Comparison of ENCODE assay signal across 13 cellular contexts in the genomic region with DNA sequence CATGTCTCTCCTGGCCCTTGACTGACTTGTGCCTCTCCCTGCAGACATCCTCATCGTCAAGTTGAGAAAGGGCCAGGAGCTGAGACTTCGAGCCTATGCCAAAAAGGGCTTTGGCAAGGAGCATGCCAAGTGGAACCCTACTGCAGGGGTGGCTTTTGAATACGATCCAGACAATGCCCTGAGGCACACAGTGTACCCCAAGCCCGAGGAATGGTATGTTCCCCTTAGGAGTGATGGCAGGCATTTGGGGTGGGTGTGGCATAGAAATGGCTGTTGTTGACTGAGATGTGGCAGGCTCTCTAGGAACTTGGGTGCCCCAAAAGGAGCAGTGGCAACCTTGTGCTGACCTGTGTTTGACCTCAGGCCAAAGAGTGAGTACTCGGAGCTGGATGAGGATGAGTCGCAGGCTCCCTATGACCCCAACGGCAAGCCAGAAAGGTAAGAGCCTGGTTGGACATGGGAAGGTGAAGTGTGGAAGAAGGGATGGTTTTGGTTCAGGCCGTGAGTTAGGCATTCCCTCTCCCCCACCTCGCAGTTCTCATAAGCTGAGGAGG. TPM values are rescaled to one million over a fixed set of nuclear protein-coding genes. Genes with fewer than 3 reads are reported as not detected.
A peak's percentile ranks its signal among the peaks of the same experiment; 100 is the strongest.
DNase-seq lines count a peak whose midpoint lies in the region; ATAC-seq and TF ChIP-seq lines count a peak whose summit lies in the region.
"Had no signal": no experiment of that assay in that cellular context is flagged by ENCODE, and none has a peak within 500 bp of the region (broad histone marks: within the 10 kb centered on the region; RNA-seq: fewer than 3 reads in every experiment).

No MANE protein-coding gene starts in this region.

- no peak overlapping the region for H2AFZ ChIP-seq in Karpas-422 (ENCODE audit: low read length)

- TF ChIP-seq CTCF in Caco-2 (IDR thresholded peaks at IDR 0.05; ENCODE audit: insufficient read depth in 1 of 2, low read depth in 1 of 2, low read length in 1 of 2, severe bottlenecking in 1 of 2, unreplicated experiment in 1 of 2) (no peak), body of pancreas (IDR thresholded peaks at IDR 0.05) (no peak)

- no peak for TF ChIP-seq POLR2A in body of pancreas (IDR thresholded peaks at IDR 0.05)

- H3K9ac ChIP-seq in mucosa of rectum (ENCODE audit: low read depth in 1 of 2, low read length in 2 of 2) (peak overlapping the region in 1 of 2 donors; percentile 2), Karpas-422 (ENCODE audit: low read length) (no peak overlapping the region)

- intact Hi-C loops in Caco-2 (cut with micrococcal nuclease; ENCODE audit: unreplicated experiment) (no loop called here), body of pancreas (cut with DNase I) (no loop called here)

- H3K4me1 ChIP-seq in Caco-2 (peaks cover 19% of the 10 kb centered on the region), body of pancreas (peaks cover 36% of the 10 kb centered on the region), mucosa of rectum (ENCODE audit: control insufficient read depth in 2 of 2, insufficient read depth in 2 of 2, low read length in 2 of 2) (peaks cover 20 to 26% of the 10 kb centered on the region in 2 donors), Karpas-422 (ENCODE audit: low read length) (peaks cover 4% of the 10 kb centered on the region)

- no peak overlapping the region for H3K4me3 Mint-ChIP-seq in Caco-2 (ENCODE audit: unreplicated experiment)
- H3K4me3 Mint-ChIP-seq: activated naive CD4-positive, alpha-beta T cell treated with anti-CD3 and anti-CD28 coated beads, Interleukin-2, amount 50 U/mL, for 24 hours had no signal

- no peak overlapping the region for H3K4me3 ChIP-seq in Caco-2 (ENCODE audit: low read depth, low read length)
- H3K4me3 ChIP-seq in body of pancreas, result no peak overlapping the region
- H3K4me3 ChIP-seq in mucosa of rectum (ENCODE audit: low read length in 2 of 2), result no peak overlapping the region
- H3K4me3 ChIP-seq in Karpas-422 (ENCODE audit: low read length), result no peak overlapping the region

- H3K27me3 ChIP-seq in Caco-2 (replicated peaks; ENCODE audit: control insufficient read depth, insufficient read depth, low read length) (no peaks in the 10 kb centered on the region), body of pancreas (no peaks in the 10 kb centered on the region), mucosa of rectum (ENCODE audit: control insufficient read depth in 2 of 2, insufficient read depth in 2 of 2, low read length in 2 of 2) (no peaks in the 10 kb centered on the region), Karpas-422 (ENCODE audit: low read length) (no peaks in the 10 kb centered on the region)

- no peak for ATAC-seq in body of pancreas

- 81 to 85% methylated on average over 8 to 9 of the region's 9 CpGs for WGBS in body of pancreas, 2 donors

- H3K9me3 ChIP-seq in Caco-2 (no peaks in the 10 kb centered on the region), body of pancreas (no peaks in the 10 kb centered on the region), mucosa of rectum (ENCODE audit: control insufficient read depth in 2 of 2, low read length in 2 of 2) (no peaks in the 10 kb centered on the region), Karpas-422 (ENCODE audit: low read length) (no peaks in the 10 kb centered on the region)

- peaks cover 7% of the 10 kb centered on the region for H3K4me1 Mint-ChIP-seq in Caco-2 (ENCODE audit: low read depth, unreplicated experiment)

- CTCF ChIA-PET in Caco-2 (lab: Charles Lee), result no interaction called here

- POLR2A ChIA-PET in Caco-2 (lab: Charles Lee), result no interaction called here

- no peak overlapping the region for H3K4me2 ChIP-seq in Karpas-422 (ENCODE audit: low read depth, low read length, poor library complexity, severe bottlenecking)

- H3K36me3 ChIP-seq in Caco-2 (ENCODE audit: control insufficient read depth, insufficient read depth, low read length) (peaks cover 27% of the 10 kb centered on the region), body of pancreas (replicated peaks in 1 of 2; ENCODE audit: insufficient read depth in 1 of 2, low read depth in 2 of 2) (peaks cover 6 to 19% of the 10 kb centered on the region in 2 donors), mucosa of rectum (ENCODE audit: control insufficient read depth in 2 of 2, insufficient read depth in 2 of 2, low read length in 2 of 2) (peaks cover 65 to 82% of the 10 kb centered on the region in 2 donors), Karpas-422 (ENCODE audit: insufficient read depth, low read length) (peaks cover 33% of the 10 kb centered on the region)

- peak overlapping the region; percentile 57 for H3K27ac Mint-ChIP-seq in Caco-2 (ENCODE audit: unreplicated experiment)
- H3K27ac Mint-ChIP-seq: activated naive CD4-positive, alpha-beta T cell treated with anti-CD3 and anti-CD28 coated beads, Interleukin-2, amount 50 U/mL, for 24 hours had no signal

- peak overlapping the region; percentile 9 to 68 (median 24) for H3K27ac ChIP-seq in body of pancreas
- H3K27ac ChIP-seq in mucosa of rectum (ENCODE audit: low read depth in 2 of 2, low read length in 2 of 2), result peak overlapping the region; percentile 31 to 53
- H3K27ac ChIP-seq in Karpas-422 (ENCODE audit: low read length), result no peak overlapping the region

- H3K9me2 ChIP-seq in Karpas-422 (replicated peaks; ENCODE audit: insufficient read depth, low read length), result no peaks in the 10 kb centered on the region

- peaks cover 9% of the 10 kb centered on the region; the same call in 1 of the 2 replicates for H3K79me2 ChIP-seq in Karpas-422 (ENCODE audit: low read length)

- BruUV-seq in Caco-2 (replicated peaks; lab: Mats Ljungman, UMichigan), result no TSS peak

- 0 out of 2 replicates have a peak, but pooled peaks cover under 1% of the 10 kb centered on the region for H4K20me1 ChIP-seq in Karpas-422 (ENCODE audit: insufficient read depth, low read depth, low read length)

- no peaks in the 10 kb centered on the region for H3K27me3 Mint-ChIP-seq in Caco-2 (ENCODE audit: insufficient read depth, unreplicated experiment)
- H3K27me3 Mint-ChIP-seq: activated naive CD4-positive, alpha-beta T cell treated with anti-CD3 and anti-CD28 coated beads, Interleukin-2, amount 50 U/mL, for 24 hours had no signal

- peaks cover 83% of the 10 kb centered on the region for H3K36me3 Mint-ChIP-seq in Caco-2 (ENCODE audit: insufficient read depth, unreplicated experiment)

- DNase-seq in Caco-2, result no peak
- no peak for DNase-seq in body of pancreas
- DNase-seq in Karpas-422, result no peak
- no peak for DNase-seq in stimulated activated CD4-positive, alpha-beta T cell treated with anti-CD3 and anti-CD28 coated beads, Interleukin-4, amount 100 ng/mL, for 24 hours
- DNase-seq in NCI-H2196 treated with DMSO at 0.1 percent for 48 hours (lab: John Stamatoyannopoulos, UW; ENCODE audit: unreplicated experiment), result no peak
- DNase-seq: caudate nucleus; NCI-H1417 treated with DMSO at 0.1 percent for 48 hours; NCI-H226; NK-92 treated with Interleukin-12 subunit alpha and Interleukin-12 subunit beta, amount 100 ng/mL, for 24 hours; SHP77; T-helper 2 cell had no signal

- H3K9me3 Mint-ChIP-seq in Caco-2 (ENCODE audit: unreplicated experiment), result no peaks in the 10 kb centered on the region
- H3K9me3 Mint-ChIP-seq: activated naive CD4-positive, alpha-beta T cell treated with anti-CD3 and anti-CD28 coated beads, Interleukin-2, amount 50 U/mL, for 24 hours had no signal

RNA-seq across cellular contexts. Expression of gene POLR2C, which starts 7.5 kb away (rescaled TPM):
- total RNA-seq in Caco-2 (2022) (100 and 102 TPM in 2 replicates), body of pancreas (10 to 100 TPM; 34.9 to 77.3 TPM)
- 75.5 and 87.6 TPM in 2 replicates for total RNA-seq in Karpas-422 (2014; rRNA removed; shearing (Covaris generic); ENCODE audit: low replicate concordance)

RNA-seq across cellular contexts. Expression of gene DOK4, which starts 16.3 kb away (rescaled TPM):
- total RNA-seq in Caco-2 (2022) (111 and 122 TPM in 2 replicates), body of pancreas (10 to 100 TPM; 33.0 to 36.1 TPM)
- 3.2 and 3.4 TPM in 2 replicates for total RNA-seq in Karpas-422 (2014; rRNA removed; shearing (Covaris generic); ENCODE audit: low replicate concordance)

RNA-seq across cellular contexts. Expression of gene COQ9, which starts 22.7 kb away (rescaled TPM):
- total RNA-seq in Caco-2 (2022) (50.9 and 54.2 TPM in 2 replicates), body of pancreas (10 to 100 TPM; 38.7 to 56.0 TPM)
- 39.5 and 46.9 TPM in 2 replicates for total RNA-seq in Karpas-422 (2014; rRNA removed; shearing (Covaris generic); ENCODE audit: low replicate concordance)

RNA-seq across cellular contexts. Expression of gene CIAPIN1, which starts 22.8 kb away (rescaled TPM):
- total RNA-seq in Caco-2 (2022), result 98.3 and 103 TPM in 2 replicates
- total RNA-seq in body of pancreas, result 10 to 100 TPM; 13.5 to 19.4 TPM
- 37.7 and 70.6 TPM in 2 replicates for total RNA-seq in Karpas-422 (2014; rRNA removed; shearing (Covaris generic); ENCODE audit: low replicate concordance)
